8 cellular contexts compared by ENCODE assay signal in genomic region chr22:41688365-41689211, GRCh38. TPM values are rescaled to one million over a fixed set of nuclear protein-coding genes. Genes with fewer than 3 reads are reported as not detected.
DNase-seq lines count a peak whose midpoint lies in the region; ATAC-seq, FAIRE-seq and TF ChIP-seq lines count a peak whose summit lies in the region.

Gene SNU13, minus strand, starts transcription at chr22:41688867. Its CDS starts 71 bp downstream, at chr22:41688796.

- TF ChIP-seq POLR2A in GM12892 (IDR thresholded peaks at IDR 0.05; ENCODE audit: low read depth, low read length), result peak; percentile 86; the same call in 1 of the 2 replicates
- TF ChIP-seq POLR2A in adrenal gland (IDR thresholded peaks at IDR 0.05), result peak in 1 of 2 donors; percentile 81
- TF ChIP-seq POLR2A in heart left ventricle (IDR thresholded peaks at IDR 0.05), result peak; percentile 37 to 75

- WGBS in adrenal gland, 4 donors, result 0 to 1% (median 1%) methylated on average over 29 to 62 of the region's 62 CpGs
- 1% methylated on average over 34 to 62 of the region's 62 CpGs for WGBS in heart left ventricle, 4 donors

- H3K9me3 ChIP-seq in adrenal gland (replicated peaks in 1 of 3) (no peaks in the 10 kb centered on the region), heart left ventricle (no peaks in the 10 kb centered on the region)

- H3K27ac ChIP-seq in adrenal gland (peak within 1 kb of the TSS; percentile 89 to 99 (median 97)), heart left ventricle (peak within 1 kb of the TSS; percentile 88 to 99 (median 94))

- peaks cover 19% of the 10 kb centered on the region for H3K4me1 Mint-ChIP-seq in type B pancreatic cell (ENCODE audit: unreplicated experiment)

- peak within 1 kb of the TSS; percentile 94 for H3K4me3 Mint-ChIP-seq in type B pancreatic cell

- H3K36me3 ChIP-seq in adrenal gland (replicated peaks in 1 of 2), result no peaks in the 10 kb centered on the region
- peaks cover 0 to 6% (median under 1%) of the 10 kb centered on the region in 9 donors for H3K36me3 ChIP-seq in heart left ventricle

- H3K4me1 ChIP-seq in adrenal gland (replicated peaks in 1 of 2) (peaks cover 16 to 18% of the 10 kb centered on the region in 2 donors), heart left ventricle (peaks cover 0 to 26% (median 17%) of the 10 kb centered on the region in 12 donors)

- TF ChIP-seq CTCF in adrenal gland (IDR thresholded peaks at IDR 0.05) (peak in 3 of 6 experiments; percentile 10 to 27 (median 16)), heart left ventricle (IDR thresholded peaks at IDR 0.05) (peak in 2 of 12 donors; percentile 16 to 25), type B pancreatic cell (conservative IDR thresholded peaks at IDR 0.05) (no peak)

- H3K4me3 ChIP-seq in adrenal gland (peak within 1 kb of the TSS; percentile 52 to 87 (median 76)), heart left ventricle (peak within 1 kb of the TSS; percentile 66 to 95 (median 84))

- peak; percentile 100 for FAIRE-seq in GM12892 (lab: Jason Lieb, UNC)

- DNase-seq in GM12892 (ENCODE audit: insufficient read length), result peak; percentile 93
- peak; percentile 83 for DNase-seq in NCI-H146 (lab: John Stamatoyannopoulos, UW)
- peak; percentile 90 to 97 (median 92) for DNase-seq in adrenal gland
- peak; percentile 92 to 96 (median 94) for DNase-seq in heart left ventricle
- peak; percentile 84 to 99 (median 92) for DNase-seq in posterior cingulate gyrus
- DNase-seq in type B pancreatic cell (ENCODE audit: extremely low spot score, unreplicated experiment), result peak; percentile 91

- H3K27me3 Mint-ChIP-seq in type B pancreatic cell, result no peaks in the 10 kb centered on the region

- ATAC-seq in HG02840 (IDR thresholded peaks at IDR 0.05; ENCODE audit: low FRiP score, unreplicated experiment), result peak; percentile 81
- ATAC-seq in heart left ventricle, result peak; percentile 92 to 98 (median 98)

- H3K9me3 Mint-ChIP-seq in type B pancreatic cell, result no peaks in the 10 kb centered on the region

- peak within 1 kb of the TSS; percentile 99 for H3K27ac Mint-ChIP-seq in type B pancreatic cell

- intact Hi-C loops in T-helper 1 cell treated with Interleukin-12 subunit alpha and Interleukin-12 subunit beta and Interleukin-4 antibody, amounts not matched to agents 30 ng/mL and 1 ng/mL, for 36 hours (cut with micrococcal nuclease), result loop anchor here (1.0 to 5.0 kb wide), 8 partner anchors 9 to 404 kb away; partner anchors contain the start of genes DESI1, NDUFA6, POLR3H and SREBF2
- intact Hi-C loops in adrenal gland (cut with DNase I) (loop anchor here in 1 of 2 donors (5.0 kb wide), 1 partner anchor 384 kb away; the partner anchor contains the start of genes NAGA and PHETA2), heart left ventricle (cut with DNase I) (loop anchor here in 2 of 10 donors (2.0 to 10.0 kb wide), 2 partner anchors 22 to 386 kb away; partner anchors contain the start of genes NAGA (in 1 of the 2), PHETA2 (in 1 of the 2) and SMDT1 (in 1 of the 2)), posterior cingulate gyrus (cut with DNase I) (no loop called here)

- H3K27me3 ChIP-seq in adrenal gland (no peaks in the 10 kb centered on the region), heart left ventricle (no peaks in the 10 kb centered on the region)

- peaks cover 3% of the 10 kb centered on the region for H3K36me3 Mint-ChIP-seq in type B pancreatic cell

RNA-seq across cellular contexts. Expression of gene SNU13, which starts in this region (rescaled TPM):
- 140 TPM for polyA plus RNA-seq in GM12892 (2012; ENCODE audit: missing spikeins)
- total RNA-seq in T-helper 1 cell treated with Interleukin-12 subunit alpha and Interleukin-12 subunit beta and Interleukin-4 antibody, amounts not matched to agents 30 ng/mL and 1 ng/mL, for 36 hours, result 177 and 181 TPM in 2 replicates
- total RNA-seq in adrenal gland (100 to 1,000 TPM; 107 to 266 (median 166) TPM), heart left ventricle (100 to 1,000 TPM; 168 to 233 (median 201) TPM), type B pancreatic cell (ENCODE audit: low replicate concordance) (124 and 136 TPM in 2 replicates)
- polyA plus RNA-seq in adrenal gland (100 to 1,000 TPM; 152 to 446 (median 241) TPM), heart left ventricle (100 to 1,000 TPM; 222 to 292 TPM)

Comparison
In these comparisons a context has a peak if more than half of its experiments do, and no peak if none do; other contexts are left out.
1. Peak in every context shown above with its lines: DNase-seq, ATAC-seq, H3K4me3 ChIP-seq and H3K27ac ChIP-seq.